ENCODE assay signal across 8 cellular contexts in genomic region chr11:61581030-61581928, GRCh38. TPM values are rescaled to one million over a fixed set of nuclear protein-coding genes. Genes with fewer than 3 reads are reported as not detected.
DNase-seq lines count a peak whose midpoint lies in the region; ATAC-seq and TF ChIP-seq lines count a peak whose summit lies in the region.

A gene with protein sequence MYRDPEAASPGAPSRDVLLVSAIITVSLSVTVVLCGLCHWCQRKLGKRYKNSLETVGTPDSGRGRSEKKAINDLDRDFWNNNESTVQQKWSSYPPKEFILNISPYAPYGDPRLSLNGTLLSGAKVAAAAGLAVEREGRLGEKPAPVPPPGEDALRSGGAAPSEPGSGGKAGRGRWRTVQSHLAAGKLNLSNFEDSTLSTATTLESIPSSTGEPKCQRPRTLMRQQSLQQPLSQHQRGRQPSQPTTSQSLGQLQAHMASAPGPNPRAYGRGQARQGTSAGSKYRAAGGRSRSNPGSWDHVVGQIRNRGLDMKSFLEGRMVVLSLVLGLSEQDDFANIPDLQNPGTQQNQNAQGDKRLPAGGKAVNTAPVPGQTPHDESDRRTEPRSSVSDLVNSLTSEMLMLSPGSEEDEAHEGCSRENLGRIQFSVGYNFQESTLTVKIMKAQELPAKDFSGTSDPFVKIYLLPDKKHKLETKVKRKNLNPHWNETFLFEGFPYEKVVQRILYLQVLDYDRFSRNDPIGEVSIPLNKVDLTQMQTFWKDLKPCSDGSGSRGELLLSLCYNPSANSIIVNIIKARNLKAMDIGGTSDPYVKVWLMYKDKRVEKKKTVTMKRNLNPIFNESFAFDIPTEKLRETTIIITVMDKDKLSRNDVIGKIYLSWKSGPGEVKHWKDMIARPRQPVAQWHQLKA (minus strand): TSS chr11:61581076. CDS start chr11:61580820, 256 bp downstream.

- H3K27me3 Mint-ChIP-seq in central memory CD8-positive, alpha-beta T cell: peaks cover 70% of the 10 kb centered on the region

- peak within 1 kb of the TSS in 7 of 8 donors; percentile 72 to 91 (median 80) for H3K27ac ChIP-seq in spleen

- H3K4me3 Mint-ChIP-seq in central memory CD8-positive, alpha-beta T cell: peak within 1 kb of the TSS; percentile 80

- H3K36me3 Mint-ChIP-seq in central memory CD8-positive, alpha-beta T cell (ENCODE audit: insufficient read depth): peaks cover 16% of the 10 kb centered on the region

- ATAC-seq in GM19025 (IDR thresholded peaks at IDR 0.05; ENCODE audit: low read depth, unreplicated experiment) (peak; percentile 86), HG03342 (IDR thresholded peaks at IDR 0.05; ENCODE audit: unreplicated experiment) (peak; percentile 79)
- ATAC-seq in central memory CD8-positive, alpha-beta T cell (replicated peaks; ENCODE audit: extremely low read depth, poor library complexity, severe bottlenecking): peak; percentile 84

- H3K9me3 Mint-ChIP-seq in central memory CD8-positive, alpha-beta T cell: no peaks in the 10 kb centered on the region

- DNase-seq in AG08396 (ENCODE audit: low spot score) (peak; percentile 98), NCI-H345 (lab: John Stamatoyannopoulos, UW) (peak; percentile 96), iris pigment epithelial cell (ENCODE audit: low read depth) (peak; percentile 99), spleen (peak; percentile 98)
- peak; percentile 83 for DNase-seq in activated CD4-positive, CD25-positive, alpha-beta regulatory T cell treated with anti-CD3 and anti-CD28 coated beads, Interleukin-2, amount 50 U/mL, for 16 hours (ENCODE audit: low read depth, low spot score)
- DNase-seq in central memory CD8-positive, alpha-beta T cell (ENCODE audit: low spot score in 2 of 2): peak; percentile 90 to 97

- H3K4me3 ChIP-seq in spleen: peak within 1 kb of the TSS; percentile 18 to 77 (median 46)

- H3K4me1 ChIP-seq in spleen: peaks cover 4 to 35% (median 22%) of the 10 kb centered on the region in 6 donors

- no peaks in the 10 kb centered on the region for H3K36me3 ChIP-seq in spleen

- TF ChIP-seq CTCF in spleen (IDR thresholded peaks at IDR 0.05 in 8 of 11, conservative IDR thresholded peaks at IDR 0.05 in 3 of 11): peak in 9 of 11 experiments; percentile 15 to 61 (median 41)

- no peaks in the 10 kb centered on the region for H3K9me3 ChIP-seq in spleen

- TF ChIP-seq POLR2A in spleen (IDR thresholded peaks at IDR 0.05): peak in 2 of 3 donors; percentile 11 to 69

- 0 to 2% (median 1%) methylated on average over 26 to 96 of the region's 96 CpGs for WGBS in spleen, 5 donors

- intact Hi-C loops in spleen (cut with DNase I; ENCODE audit: low total_unique reads): no loop called here

- H3K4me1 Mint-ChIP-seq in central memory CD8-positive, alpha-beta T cell: peaks cover 12% of the 10 kb centered on the region

- peaks cover 3 to 59% (median 17%) of the 10 kb centered on the region in 7 donors for H3K27me3 ChIP-seq in spleen (replicated peaks in 1 of 7)

- peak within 1 kb of the TSS; percentile 86 for H3K27ac Mint-ChIP-seq in central memory CD8-positive, alpha-beta T cell (ENCODE audit: low read depth)

RNA-seq across cellular contexts. Expression of the gene that starts here (rescaled TPM):
- 1 to 10 TPM; 1.1 to 5.3 (median 3.3) TPM for total RNA-seq in spleen
- polyA plus RNA-seq in spleen: under 1 TPM; 0.14 to 0.48 (median 0.43) TPM

Comparison
In these comparisons a context has a peak if more than half of its experiments do, and no peak if none do; other contexts are left out.
1. Peak in every context shown above with its lines: DNase-seq, ATAC-seq, H3K4me3 ChIP-seq and H3K27ac ChIP-seq.